ENCODE assay signal across 9 cellular contexts in genomic region chr1:41955461-41956159, GRCh38. TPM values are rescaled to one million over a fixed set of nuclear protein-coding genes. Genes with fewer than 3 reads are reported as not detected.
DNase-seq lines count a peak whose midpoint lies in the region; ATAC-seq and TF ChIP-seq lines count a peak whose summit lies in the region.
"Had no signal": no experiment of that assay in that cellular context is flagged by ENCODE, and none has a peak within 500 bp of the region (broad histone marks: within the 10 kb centered on the region; RNA-seq: fewer than 3 reads in every experiment).

No MANE protein-coding gene starts in this region.

- WGBS in mesenchymal stem cell, result 5% methylated on average over 9 of the region's 9 CpGs

- no peak overlapping the region for H2BK15ac ChIP-seq in mesenchymal stem cell (ENCODE audit: low read depth, poor library complexity, severe bottlenecking)

- H4K8ac ChIP-seq in mesenchymal stem cell (ENCODE audit: low read length), result no peak overlapping the region

- H3K79me1 ChIP-seq in mesenchymal stem cell (replicated peaks; ENCODE audit: low read length, poor library complexity, severe bottlenecking), result peaks cover 34% of the 10 kb centered on the region

- no peaks in the 10 kb centered on the region for H3K4me1 Mint-ChIP-seq in activated B cell treated with CpG ODN at 0.5 μM for 24 hours

- peak; percentile 80 for ATAC-seq in GM19025 (IDR thresholded peaks at IDR 0.05; ENCODE audit: low read depth, unreplicated experiment)
- ATAC-seq in HG03565 (IDR thresholded peaks at IDR 0.05; ENCODE audit: unreplicated experiment), result peak; percentile 62
- ATAC-seq in activated B cell treated with CpG ODN at 0.5 μM for 24 hours (ENCODE audit: low read depth), result peak; percentile 40
- no peak for ATAC-seq in GM21528 (IDR thresholded peaks at IDR 0.05; ENCODE audit: low FRiP score, unreplicated experiment)

- POLR2A ChIA-PET in A673 (lab: Charles Lee; ENCODE audit: low non-redundant PET), result no interaction called here
- POLR2A ChIA-PET in activated B cell treated with CpG ODN at 0.5 μM for 24 hours (lab: Charles Lee), result no interaction called here

- H2BK12ac ChIP-seq in mesenchymal stem cell (ENCODE audit: low read length in 2 of 2), result no peak overlapping the region

- intact Hi-C loops in A673 (cut with micrococcal nuclease; ENCODE audit: unreplicated experiment), result no loop called here
- intact Hi-C loops in activated B cell treated with CpG ODN at 0.5 μM for 24 hours (cut with micrococcal nuclease), result no loop called here

- TF ChIP-seq CTCF in A673 (conservative IDR thresholded peaks at IDR 0.05; ENCODE audit: low read depth, low read length) (no peak), activated B cell treated with CpG ODN at 0.5 μM for 24 hours (IDR thresholded peaks at IDR 0.05) (no peak)

- peak overlapping the region; percentile 5 for H3K4me2 ChIP-seq in mesenchymal stem cell (ENCODE audit: low read length, poor library complexity, severe bottlenecking)

- H3K27ac ChIP-seq in A673 (ENCODE audit: low read depth, low read length, poor library complexity, severe bottlenecking), result no peak overlapping the region
- H3K27ac ChIP-seq in mesenchymal stem cell (ENCODE audit: low read length, poor library complexity, severe bottlenecking), result peak overlapping the region; percentile 94

- no peak overlapping the region for H3K14ac ChIP-seq in mesenchymal stem cell (ENCODE audit: low read length in 2 of 2)

- H4K91ac ChIP-seq in mesenchymal stem cell (ENCODE audit: low read length), result no peak overlapping the region

- peaks cover 10% of the 10 kb centered on the region for H3K9me3 Mint-ChIP-seq in activated B cell treated with CpG ODN at 0.5 μM for 24 hours

- no peaks in the 10 kb centered on the region for H3K36me3 ChIP-seq in A673 (ENCODE audit: insufficient read depth, low read length, poor library complexity, severe bottlenecking)
- H3K36me3 ChIP-seq in mesenchymal stem cell (ENCODE audit: control insufficient read depth in 1 of 2, insufficient read depth in 2 of 2, low read depth in 1 of 2, low read length in 2 of 2), result no peaks in the 10 kb centered on the region

- H3K4me1 ChIP-seq in A673 (ENCODE audit: insufficient read depth, low read length, poor library complexity, severe bottlenecking), result peaks cover 11% of the 10 kb centered on the region
- peaks cover 17% of the 10 kb centered on the region for H3K4me1 ChIP-seq in mesenchymal stem cell (ENCODE audit: control insufficient read depth, insufficient read depth, low read depth, low read length)

- H3K36me3 Mint-ChIP-seq in activated B cell treated with CpG ODN at 0.5 μM for 24 hours (ENCODE audit: low read depth), result no peaks in the 10 kb centered on the region

- peak overlapping the region; percentile 68 for H3K9ac ChIP-seq in mesenchymal stem cell (ENCODE audit: low read length)

- no TSS peak for BruUV-seq in A673 (replicated peaks; lab: Mats Ljungman, UMichigan)

- no peak overlapping the region for H3K23ac ChIP-seq in mesenchymal stem cell (ENCODE audit: low read length in 2 of 2)

- H3K4me3 ChIP-seq in A673 (ENCODE audit: low read depth, low read length, poor library complexity, severe bottlenecking) (no peak overlapping the region), mesenchymal stem cell (ENCODE audit: insufficient read depth in 1 of 2, low read depth in 1 of 2, low read length in 2 of 2) (no peak overlapping the region)

- H3K4ac ChIP-seq in mesenchymal stem cell (ENCODE audit: low read depth in 1 of 2, low read length in 2 of 2), result no peak overlapping the region

- H3K9me3 ChIP-seq in A673 (ENCODE audit: low read depth, low read length, poor library complexity, severe bottlenecking), result no peaks in the 10 kb centered on the region
- no peaks in the 10 kb centered on the region for H3K9me3 ChIP-seq in mesenchymal stem cell (ENCODE audit: control insufficient read depth, low read length)

- no peak overlapping the region for H2BK5ac ChIP-seq in mesenchymal stem cell (ENCODE audit: low read depth, low read length, poor library complexity, severe bottlenecking)

- CTCF ChIA-PET in A673 (lab: Charles Lee) (no interaction called here), activated B cell treated with CpG ODN at 0.5 μM for 24 hours (lab: Charles Lee) (no interaction called here)

- H3K18ac ChIP-seq in mesenchymal stem cell (ENCODE audit: low read depth in 1 of 2, low read length in 2 of 2), result no peak overlapping the region

- no peak overlapping the region for H2BK120ac ChIP-seq in mesenchymal stem cell (ENCODE audit: low read depth, low read length)

- DNase-seq in A673 (ENCODE audit: low spot score), result peak; percentile 84
- DNase-seq in activated B cell treated with CpG ODN at 0.5 μM for 24 hours, result no peak
- DNase-seq in mesenchymal stem cell, result peak; percentile 86
- no peak for DNase-seq in effector CD8-positive, alpha-beta T cell (lab: John Stamatoyannopoulos, UW)
- no peak for DNase-seq in superior temporal gyrus (ENCODE audit: extremely low spot score)

- H2AFZ ChIP-seq in mesenchymal stem cell (ENCODE audit: low read depth, low read length), result no peak overlapping the region

- H3K27me3 ChIP-seq in A673 (replicated peaks; ENCODE audit: insufficient read depth, low read depth, low read length, poor library complexity) (no peaks in the 10 kb centered on the region), mesenchymal stem cell (ENCODE audit: control insufficient read depth in 1 of 2, insufficient read depth in 1 of 2, low read length in 2 of 2) (no peaks in the 10 kb centered on the region)

- H3K27ac Mint-ChIP-seq in activated B cell treated with CpG ODN at 0.5 μM for 24 hours, result no peak overlapping the region

- H3K27me3 Mint-ChIP-seq in activated B cell treated with CpG ODN at 0.5 μM for 24 hours, result peaks cover 5% of the 10 kb centered on the region
- H3K27me3 Mint-ChIP-seq: central memory CD8-positive, alpha-beta T cell had no signal

- no peak overlapping the region for H2AK5ac ChIP-seq in mesenchymal stem cell (ENCODE audit: low read length, severe bottlenecking)

- H3K4me3 Mint-ChIP-seq in activated B cell treated with CpG ODN at 0.5 μM for 24 hours, result no peak overlapping the region
- H3K4me3 Mint-ChIP-seq: central memory CD8-positive, alpha-beta T cell had no signal

RNA-seq across cellular contexts. Expression of gene HIVEP3, which starts 36.9 kb away (rescaled TPM):
- total RNA-seq in A673 (2021) (3.1 and 3.6 TPM in 2 replicates), activated B cell treated with CpG ODN at 0.5 μM for 24 hours (12.6 and 14.4 TPM in 2 replicates)
- 3.5 TPM for polyA plus RNA-seq in mesenchymal stem cell (2013, experiment 1 of 2)
- polyA plus RNA-seq in mesenchymal stem cell (2013, experiment 2 of 2), result 3.6 TPM

Comparison
In these comparisons a context has a peak if more than half of its experiments do, and no peak if none do; other contexts are left out.
1. DNase-seq: peak in A673 (single experiment) and mesenchymal stem cell (single experiment); none in activated B cell treated with CpG ODN at 0.5 μM for 24 hours (single experiment), effector CD8-positive, alpha-beta T cell (single experiment) and superior temporal gyrus (single experiment).